ENCODE assay signal across 18 cellular contexts in genomic region chr22:44099696-44100095, GRCh38.
A peak's percentile ranks its signal among the peaks of the same experiment; 100 is the strongest.
DNase-seq lines count a peak whose midpoint lies in the region; ATAC-seq, FAIRE-seq and TF ChIP-seq lines count a peak whose summit lies in the region.
"Had no signal": no experiment of that assay in that cellular context is flagged by ENCODE, and none has a peak within 500 bp of the region (broad histone marks: within the 10 kb centered on the region; RNA-seq: fewer than 3 reads in every experiment).

No MANE protein-coding gene starts in this region.

- POLR2A ChIA-PET in H1 (lab: Charles Lee; ENCODE audit: partially characterized antibody) = no interaction called here

- H3K4ac ChIP-seq in H1 (replicated peaks; ENCODE audit: insufficient read length, low read depth, low read length) = no peak overlapping the region

- H3K4me3 ChIP-seq in H1 (ENCODE audit: extremely low read depth in 1 of 4, insufficient read depth in 2 of 4, low read depth in 3 of 4, low read length in 4 of 4) = no peak overlapping the region
- no peak overlapping the region for H3K4me3 ChIP-seq in osteoblast (ENCODE audit: insufficient read depth, low read length)

- H3K4me1 ChIP-seq in H1 (replicated peaks in 1 of 4; ENCODE audit: control insufficient read depth in 3 of 4, insufficient read depth in 4 of 4, low read length in 3 of 4) = peaks cover 0 to 3% (median 0%) of the 10 kb centered on the region in 4 experiments; a peak in 2 of 7 replicates
- H3K4me1 ChIP-seq in osteoblast (ENCODE audit: insufficient read depth, low read length) = no peaks in the 10 kb centered on the region

- H2BK12ac ChIP-seq in H1 (ENCODE audit: low read depth, low read length) = no peak overlapping the region

- no peak overlapping the region for H3K23ac ChIP-seq in H1 (ENCODE audit: insufficient read length)

- H3K14ac ChIP-seq in H1 (ENCODE audit: insufficient read length) = no peak overlapping the region

- H3K79me1 ChIP-seq in H1 (ENCODE audit: low read depth, low read length) = no peaks in the 10 kb centered on the region; the same call in 1 of the 2 replicates

- no peak overlapping the region for H4K8ac ChIP-seq in H1 (ENCODE audit: extremely low read depth, insufficient read depth, low read length)

- TF ChIP-seq CTCF in H1 (IDR thresholded peaks at IDR 0.05; ENCODE audit: control extremely low read depth in 1 of 3, insufficient read depth in 1 of 3, low read depth in 1 of 3, low read length in 3 of 3) (no peak), osteoblast (IDR thresholded peaks at IDR 0.05; ENCODE audit: extremely low read depth, low read depth, low read length) (no peak), endothelial cell (IDR thresholded peaks at IDR 0.05; ENCODE audit: unreplicated experiment) (no peak)

- no peak overlapping the region for H3K9ac ChIP-seq in H1 (replicated peaks in 1 of 4; ENCODE audit: extremely low read depth in 1 of 4, low read depth in 3 of 4, low read length in 3 of 4)

- H3K4me3 Mint-ChIP-seq in endothelial cell (ENCODE audit: unreplicated experiment) = no peak overlapping the region
- H3K4me3 Mint-ChIP-seq: B cell; CD4-positive, alpha-beta T cell; HFFc6 had no signal

- TF ChIP-seq RAD21 in H1 (IDR thresholded peaks at IDR 0.05 in 1 of 2, conservative IDR thresholded peaks at IDR 0.05 in 1 of 2; ENCODE audit: low read depth in 2 of 2, low read length in 2 of 2) = no peak

- H3K27ac Mint-ChIP-seq in endothelial cell (ENCODE audit: unreplicated experiment) = no peak overlapping the region
- H3K27ac Mint-ChIP-seq: B cell; CD4-positive, alpha-beta T cell; HFFc6 had no signal

- H2AK5ac ChIP-seq in H1 (ENCODE audit: low read depth, low read length) = peak overlapping the region; percentile 6; the same call in 1 of the 2 replicates

- H3K9me3 Mint-ChIP-seq in endothelial cell (ENCODE audit: unreplicated experiment) = no peaks in the 10 kb centered on the region
- H3K9me3 Mint-ChIP-seq: CD4-positive, alpha-beta T cell; HFFc6 had no signal

- H3K27ac ChIP-seq in H1 (ENCODE audit: low read depth, low read length) (no peak overlapping the region; the same call in 1 of the 2 replicates), osteoblast (ENCODE audit: low read depth, low read length) (no peak overlapping the region)

- 96% methylated on average over 11 of the region's 13 CpGs; no CpG with 5 or more reads in 1 of the 2 experiments for WGBS in H1 (ENCODE audit: extremely low coverage in 1 of 2, insufficient coverage in 1 of 2, insufficient read length in 1 of 2, insufficient replicate concordance in 2 of 2, low coverage in 1 of 2, low lambda C conversion rate in 2 of 2, missing lambda C conversion rate in 1 of 2), 2 experiments

- H3K56ac ChIP-seq in H1 (replicated peaks; ENCODE audit: insufficient read length, low read depth, low read length) = no peak overlapping the region

- H2BK120ac ChIP-seq in H1 (replicated peaks; ENCODE audit: low read depth, low read length) = no peak overlapping the region

- TF ChIP-seq EP300 in H1 (IDR thresholded peaks at IDR 0.05; ENCODE audit: borderline replicate concordance in 1 of 2, low read depth in 2 of 2, low read length in 2 of 2) = no peak

- H2BK20ac ChIP-seq in H1 (ENCODE audit: low read length) = no peak overlapping the region

- H3K4me2 ChIP-seq in H1 (ENCODE audit: insufficient read depth in 1 of 2, low read depth in 2 of 2, low read length in 2 of 2) = no peak overlapping the region
- no peak overlapping the region for H3K4me2 ChIP-seq in osteoblast (ENCODE audit: insufficient read depth, low read length)

- no peaks in the 10 kb centered on the region for H3K36me3 ChIP-seq in H1 (ENCODE audit: control insufficient read depth in 2 of 4, insufficient read depth in 4 of 4, low read length in 3 of 4)
- H3K36me3 ChIP-seq in osteoblast (ENCODE audit: insufficient read depth, low read length) = peaks cover 6% of the 10 kb centered on the region

- H3K9me3 ChIP-seq in H1 (ENCODE audit: insufficient read depth in 2 of 2, low read depth in 1 of 2, low read length in 1 of 2) (peaks cover 0 to 5% of the 10 kb centered on the region in 2 experiments; a peak in 2 of 4 replicates), osteoblast (ENCODE audit: low read depth, low read length) (no peaks in the 10 kb centered on the region)

- CTCF ChIA-PET in H1 (lab: Charles Lee; ENCODE audit: partially characterized antibody) = interaction anchor here (1.0 to 3.9 kb wide), 4 partner anchors 14 to 31 kb away, joined by 3 to 17 read pairs (median 6); no protein-coding TSS in a partner anchor

- H3K23me2 ChIP-seq in H1 (ENCODE audit: low read depth, low read length) = no peaks in the 10 kb centered on the region

- TF ChIP-seq POLR2A in H1 (IDR thresholded peaks at IDR 0.05; ENCODE audit: control extremely low read depth in 1 of 2, low read depth in 2 of 2, low read length in 2 of 2) = no peak

- no peak overlapping the region for H2BK5ac ChIP-seq in H1 (ENCODE audit: low read depth, low read length)

- H3K18ac ChIP-seq in H1 (ENCODE audit: extremely low read depth, low read length) = no peak overlapping the region

- H2BK15ac ChIP-seq in H1 (ENCODE audit: low read length) = no peak overlapping the region

- peak; percentile 2 for DNase-seq in left ventricle myocardium superior
- no peak for DNase-seq in cardiac septum (ENCODE audit: low spot score)
- DNase-seq in H1 (ENCODE audit: low read depth in 1 of 2, low spot score in 2 of 2) = no peak
- DNase-seq in osteoblast (ENCODE audit: insufficient read length, low spot score, missing footprints) = peak; percentile 44
- DNase-seq in foreskin melanocyte = no peak
- DNase-seq in endothelial cell (ENCODE audit: low spot score) = no peak
- DNase-seq: C1 segment of cervical spinal cord; Calu3; CD4-positive, alpha-beta T cell; DMS 273 treated with DMSO at 0.1 percent for 48 hours; DMS79; GOT3; HCEC 1CT; HFFc6 had no signal

- H3K27me3 Mint-ChIP-seq in endothelial cell (ENCODE audit: unreplicated experiment) = peaks cover 7% of the 10 kb centered on the region
- H3K27me3 Mint-ChIP-seq: B cell; CD4-positive, alpha-beta T cell had no signal

- no peak overlapping the region for H4K91ac ChIP-seq in H1 (replicated peaks; ENCODE audit: insufficient read length, low read length)

- H4K20me1 ChIP-seq in H1 (replicated peaks in 1 of 2; ENCODE audit: control insufficient read depth in 1 of 2, insufficient read depth in 2 of 2, low read length in 2 of 2) = no peaks in the 10 kb centered on the region
- no peaks in the 10 kb centered on the region for H4K20me1 ChIP-seq in osteoblast (ENCODE audit: insufficient read depth, low read length)

- no peak overlapping the region for H2AFZ ChIP-seq in H1 (ENCODE audit: low read length)
- H2AFZ ChIP-seq in osteoblast (ENCODE audit: low read length) = no peak overlapping the region

- ATAC-seq in left ventricle myocardium superior (no peak), HG03460 (IDR thresholded peaks at IDR 0.05; ENCODE audit: unreplicated experiment) (no peak)

- H3K27me3 ChIP-seq in H1 (replicated peaks in 1 of 4; ENCODE audit: control insufficient read depth in 3 of 4, extremely low read depth in 1 of 4, insufficient read depth in 3 of 4, low read length in 3 of 4) = no peaks in the 10 kb centered on the region
- H3K27me3 ChIP-seq in osteoblast (ENCODE audit: insufficient read depth, low read length) = no peaks in the 10 kb centered on the region

- intact Hi-C loops in left ventricle myocardium superior (cut with micrococcal nuclease) (no loop called here), cardiac septum (cut with DNase I) (no loop called here)

- H3K79me2 ChIP-seq in H1 (ENCODE audit: control insufficient read depth in 1 of 2, insufficient read depth in 2 of 2, low read length in 2 of 2) (no peaks in the 10 kb centered on the region), osteoblast (ENCODE audit: insufficient read depth, low read length) (no peaks in the 10 kb centered on the region)

- no peaks in the 10 kb centered on the region for H3K4me1 Mint-ChIP-seq in endothelial cell (ENCODE audit: unreplicated experiment)
- H3K4me1 Mint-ChIP-seq: B cell had no signal

- no peak overlapping the region for H4K5ac ChIP-seq in H1 (ENCODE audit: insufficient read length, low read depth, low read length)

- peaks cover 19% of the 10 kb centered on the region for H3K36me3 Mint-ChIP-seq in endothelial cell (ENCODE audit: low read depth, unreplicated experiment)

- FAIRE-seq in H1 (lab: Jason Lieb, UNC) = no peak
- FAIRE-seq: A204.1, GM12891 had no signal

TF ChIP-seq in H1, 55 proteins besides CTCF, POLR2A, EP300 and RAD21:
- no peak for TF ChIP-seq TAF7 (optimal IDR thresholded peaks at IDR 0.05; ENCODE audit: borderline replicate concordance, low read depth, low read length)
- TF ChIP-seq CREB1 (IDR thresholded peaks at IDR 0.05) = no peak
- no peak for TF ChIP-seq GABPA (IDR thresholded peaks at IDR 0.05; ENCODE audit: borderline replicate concordance, insufficient read depth, low read length)
- TF ChIP-seq KDM5A (IDR thresholded peaks at IDR 0.05; ENCODE audit: low read length) = no peak

Comparison
In these comparisons a context has a peak if more than half of its experiments do, and no peak if none do; other contexts are left out.
1. DNase-seq: peak in left ventricle myocardium superior (single experiment) and osteoblast (single experiment); none in cardiac septum (single experiment), H1 (0 of 2), foreskin melanocyte (single experiment) and endothelial cell (single experiment).